Comparison of ENCODE assay signal across 1 cellular context in genomic region chr9:128687453-128687852, GRCh38.
TF ChIP-seq lines count a peak whose summit lies in the region.

No MANE protein-coding gene starts in this region.

TF ChIP-seq in K562, 482 proteins besides CTCF, POLR2A, EP300 and RAD21:
- TF ChIP-seq ZNF384 (IDR thresholded peaks at IDR 0.05; ENCODE audit: low read depth, low read length) (peak; percentile 55; the same call in 1 of the 2 replicates), NCOA1 (IDR thresholded peaks at IDR 0.05; ENCODE audit: low read depth) (no peak)
- TF ChIP-seq, protein P1, sequence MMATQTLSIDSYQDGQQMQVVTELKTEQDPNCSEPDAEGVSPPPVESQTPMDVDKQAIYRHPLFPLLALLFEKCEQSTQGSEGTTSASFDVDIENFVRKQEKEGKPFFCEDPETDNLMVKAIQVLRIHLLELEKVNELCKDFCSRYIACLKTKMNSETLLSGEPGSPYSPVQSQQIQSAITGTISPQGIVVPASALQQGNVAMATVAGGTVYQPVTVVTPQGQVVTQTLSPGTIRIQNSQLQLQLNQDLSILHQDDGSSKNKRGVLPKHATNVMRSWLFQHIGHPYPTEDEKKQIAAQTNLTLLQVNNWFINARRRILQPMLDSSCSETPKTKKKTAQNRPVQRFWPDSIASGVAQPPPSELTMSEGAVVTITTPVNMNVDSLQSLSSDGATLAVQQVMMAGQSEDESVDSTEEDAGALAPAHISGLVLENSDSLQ (IDR thresholded peaks at IDR 0.05), result peak; percentile 66
